ENCODE assay signal across 21 cellular contexts in the genomic region with DNA sequence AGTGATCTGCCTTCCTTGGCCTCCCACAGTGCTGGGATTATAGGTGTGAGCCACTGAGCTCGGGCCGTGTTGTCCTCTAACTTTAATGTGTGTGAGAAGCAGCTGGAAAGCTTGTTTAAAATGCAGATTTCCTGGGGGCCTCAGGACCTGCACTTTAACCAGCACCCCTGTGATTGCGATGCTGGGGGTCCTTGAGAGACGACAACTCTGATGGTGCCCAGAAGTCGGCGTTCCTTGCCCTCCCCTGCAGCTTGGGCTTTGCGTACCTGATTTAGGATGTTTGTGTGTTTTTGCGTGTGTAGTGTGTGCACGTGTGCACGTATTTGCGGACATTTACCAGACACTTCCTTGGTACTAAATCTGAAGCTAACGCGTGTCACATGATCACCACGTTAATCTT. TPM values are rescaled to one million over a fixed set of nuclear protein-coding genes. Genes with fewer than 3 reads are reported as not detected.
DNase-seq lines count a peak whose midpoint lies in the region; ATAC-seq, FAIRE-seq and TF ChIP-seq lines count a peak whose summit lies in the region.
"Had no signal": no experiment of that assay in that cellular context is flagged by ENCODE, and none has a peak within 500 bp of the region (broad histone marks: within the 10 kb centered on the region; RNA-seq: fewer than 3 reads in every experiment).

No MANE protein-coding gene starts in this region.

- POLR2A ChIA-PET in HepG2 (lab: Yijun Ruan, JAX): interaction anchor here (1.7 to 1.8 kb wide), 2 partner anchors 10 to 14 kb away, joined by 9 to 29 read pairs; no protein-coding TSS in a partner anchor

- TF ChIP-seq POLR2A in Peyer's patch (IDR thresholded peaks at IDR 0.05): no peak
- no peak for TF ChIP-seq POLR2A in HepG2 (IDR thresholded peaks at IDR 0.05; ENCODE audit: insufficient read depth in 1 of 2, low read depth in 2 of 2, low read length in 2 of 2)

- H3K79me2 ChIP-seq in HepG2 (ENCODE audit: insufficient read depth, low read length): peaks cover 56% of the 10 kb centered on the region

- FAIRE-seq in HepG2 (lab: Jason Lieb, UNC): no peak
- FAIRE-seq: A204.1, G401.6, GM12891, GM19239, H1, RCC 7860 had no signal

- DNase-seq in Peyer's patch (no peak), HepG2 (ENCODE audit: low spot score) (no peak), T-helper 9 cell (no peak), GM20000 (ENCODE audit: low spot score) (no peak), AG20443 (ENCODE audit: low spot score) (no peak), superior temporal gyrus (ENCODE audit: extremely low spot score) (no peak)
- DNase-seq: DMS79, HFFc6, Karpas-422, NCI-H1105 treated with DMSO at 0.1 percent for 48 hours, NCI-H1930, NCI-H2171 treated with DMSO at 0.1 percent for 48 hours, SIG-M5 had no signal

- TF ChIP-seq RAD21 in HepG2 (CRISPR knock-in tag; IDR thresholded peaks at IDR 0.05): no peak

- CTCF ChIA-PET in HepG2 (lab: Yijun Ruan, JAX; ENCODE audit: low intra/inter-chr PET ratio, low total read pairs): no interaction called here

- H4K20me1 ChIP-seq in HepG2 (ENCODE audit: insufficient read depth, low read length): no peaks in the 10 kb centered on the region

- peaks cover 0 to 37% (median 0%) of the 10 kb centered on the region in 3 donors for H3K36me3 ChIP-seq in Peyer's patch
- peaks cover 3 to 49% of the 10 kb centered on the region in 2 experiments; a peak in 4 of 5 replicates for H3K36me3 ChIP-seq in HepG2 (replicated peaks in 1 of 2; ENCODE audit: control insufficient read depth in 1 of 2, insufficient read depth in 2 of 2, low read length in 2 of 2)

- TF ChIP-seq CTCF in 22Rv1 (IDR thresholded peaks at IDR 0.05): no peak
- no peak for TF ChIP-seq CTCF in Peyer's patch (IDR thresholded peaks at IDR 0.05)
- no peak for TF ChIP-seq CTCF in HepG2 (CRISPR knock-in tag; IDR thresholded peaks at IDR 0.05)
- no peak for TF ChIP-seq CTCF in GM20000 (IDR thresholded peaks at IDR 0.05; ENCODE audit: extremely low read depth, missing control alignments)

- peak overlapping the region; percentile 95 for H3K27ac ChIP-seq in 22Rv1
- H3K27ac ChIP-seq in Peyer's patch: peak overlapping the region; percentile 65 to 90 (median 72)
- peak overlapping the region; percentile 96 for H3K27ac ChIP-seq in HepG2 (ENCODE audit: extremely low read length, insufficient read depth, low read length)

- peak overlapping the region; percentile 40; the same call in 1 of the 2 replicates for H3K4me2 ChIP-seq in HepG2 (ENCODE audit: low read depth, low read length)

- no TSS peak for BruUV-seq in HepG2 (replicated peaks; lab: Mats Ljungman, UMichigan)

- H3K27me3 ChIP-seq in Peyer's patch (no peaks in the 10 kb centered on the region), HepG2 (ENCODE audit: control insufficient read depth in 1 of 2, insufficient read depth in 2 of 2, low read length in 2 of 2) (no peaks in the 10 kb centered on the region)

- no peaks in the 10 kb centered on the region for H3K27me3 Mint-ChIP-seq in stimulated activated memory B cell treated with anti-CD40 and anti-IgM and Interleukin-4, amounts not matched to agents 10 μg/mL and 1 μg/mL and 100 μg/mL, for 72 hours

- peak overlapping the region; percentile 92 for H3K27ac Mint-ChIP-seq in stimulated activated memory B cell treated with anti-CD40 and anti-IgM and Interleukin-4, amounts not matched to agents 10 μg/mL and 1 μg/mL and 100 μg/mL, for 72 hours

- H3K9me3 ChIP-seq in Peyer's patch (no peaks in the 10 kb centered on the region), HepG2 (ENCODE audit: low read length) (no peaks in the 10 kb centered on the region)

- H3K36me3 Mint-ChIP-seq in stimulated activated memory B cell treated with anti-CD40 and anti-IgM and Interleukin-4, amounts not matched to agents 10 μg/mL and 1 μg/mL and 100 μg/mL, for 72 hours: peaks cover 56% of the 10 kb centered on the region

- H3K9ac ChIP-seq in HepG2 (ENCODE audit: insufficient read depth, low read depth, low read length): peak overlapping the region; percentile 36; the same call in 1 of the 2 replicates

- H3K4me1 ChIP-seq in Peyer's patch: peaks cover 0 to 42% (median 9%) of the 10 kb centered on the region in 4 donors
- H3K4me1 ChIP-seq in HepG2 (ENCODE audit: insufficient read depth, low read length): peaks cover 74% of the 10 kb centered on the region

- WGBS in HepG2 (ENCODE audit: low lambda C conversion rate): 94% methylated on average over 8 of the region's 14 CpGs

- in situ Hi-C loops in HepG2 (cut with HindIII; ENCODE audit: extremely low pct_ligation_motif_present, low pct_unique_long_range_greater_than_20kb): no loop called here

- H2AFZ ChIP-seq in HepG2 (ENCODE audit: low read length): no peak overlapping the region

- no peak for ATAC-seq in HepG2
- no peak for ATAC-seq in stimulated activated memory B cell treated with anti-CD40 and anti-IgM and Interleukin-4, amounts not matched to agents 10 μg/mL and 1 μg/mL and 100 μg/mL, for 72 hours

- intact Hi-C loops in HepG2 (cut with micrococcal nuclease; ENCODE audit: unreplicated experiment): no loop called here

- H3K4me1 Mint-ChIP-seq in stimulated activated memory B cell treated with anti-CD40 and anti-IgM and Interleukin-4, amounts not matched to agents 10 μg/mL and 1 μg/mL and 100 μg/mL, for 72 hours: peaks cover 63% of the 10 kb centered on the region

- no peak overlapping the region for H3K4me3 ChIP-seq in Peyer's patch
- no peak overlapping the region for H3K4me3 ChIP-seq in HepG2 (replicated peaks in 1 of 3; ENCODE audit: insufficient read depth in 1 of 3, low read depth in 2 of 3, low read length in 3 of 3)

- no peak overlapping the region for H3K4me3 Mint-ChIP-seq in stimulated activated memory B cell treated with anti-CD40 and anti-IgM and Interleukin-4, amounts not matched to agents 10 μg/mL and 1 μg/mL and 100 μg/mL, for 72 hours
- H3K4me3 Mint-ChIP-seq: HFFc6 had no signal

- TF ChIP-seq EP300 in HepG2 (IDR thresholded peaks at IDR 0.05; ENCODE audit: low read depth in 2 of 2, low read length in 2 of 2) (no peak), HepG2 (CRISPR knock-in tag; IDR thresholded peaks at IDR 0.05; ENCODE audit: borderline replicate concordance) (no peak)

- H3K9me3 Mint-ChIP-seq in stimulated activated memory B cell treated with anti-CD40 and anti-IgM and Interleukin-4, amounts not matched to agents 10 μg/mL and 1 μg/mL and 100 μg/mL, for 72 hours: no peaks in the 10 kb centered on the region
- H3K9me3 Mint-ChIP-seq: HFFc6 had no signal

TF ChIP-seq in HepG2, 621 proteins besides CTCF, POLR2A, EP300 and RAD21:
- TF ChIP-seq ZFX (CRISPR knock-in tag; IDR thresholded peaks at IDR 0.05; ENCODE audit: low read depth) (no peak), ZBTB38 (CRISPR knock-in tag; IDR thresholded peaks at IDR 0.05) (peak; percentile 71)
TF ChIP-seq in HepG2: peak in this region for 1.

RNA-seq across cellular contexts. Expression of gene IFNGR2, which starts 10.9 kb away (rescaled TPM):
- total RNA-seq in Peyer's patch (10 to 100 TPM; 53.7 to 96.3 (median 67.6) TPM), HepG2 (2016; rRNA removed; fragmentation: Illumina TruSeq; extraction: Trizol) (50.3 and 61.3 TPM in 2 replicates)
- 140 and 148 TPM in 2 replicates for total RNA-seq in HepG2 (2016; cell fraction: cytosol; rRNA removed; fragmentation: Illumina TruSeq; extraction: Trizol; ENCODE audit: low read depth)
- 49.5 and 63.1 TPM in 2 replicates for total RNA-seq in HepG2 (2016; cell fraction: insoluble cytoplasmic fraction; rRNA removed; fragmentation: Illumina TruSeq; extraction: Trizol)
- total RNA-seq in HepG2 (2016; cell fraction: membrane; rRNA removed; fragmentation: Illumina TruSeq; extraction: Trizol): 200 and 205 TPM in 2 replicates
- 31.5 and 38.1 TPM in 2 replicates for total RNA-seq in HepG2 (2016; cell fraction: nucleus; rRNA removed; fragmentation: Illumina TruSeq; extraction: Trizol)
- 107 and 117 TPM in 2 replicates for polyA plus RNA-seq in HepG2 (2011; rRNA removed)
- 81.1 and 96.5 TPM in 2 replicates for polyA plus RNA-seq in HepG2 (2011; cell fraction: cytosol; rRNA removed)
- 29.9 and 35.2 TPM in 2 replicates for polyA plus RNA-seq in HepG2 (2011; cell fraction: nucleus; rRNA removed)
- 58.6 and 61.4 TPM in 2 replicates for polyA plus RNA-seq in HepG2 (2012)
- polyA plus RNA-seq in HepG2 (2016; cell fraction: cytosol; fragmentation: Illumina TruSeq; extraction: Trizol; ENCODE audit: low read depth): 168 and 186 TPM in 2 replicates
- 61.0 and 68.1 TPM in 2 replicates for polyA plus RNA-seq in HepG2 (2016; cell fraction: insoluble cytoplasmic fraction; fragmentation: Illumina TruSeq; extraction: Trizol; ENCODE audit: low read depth)
- polyA plus RNA-seq in HepG2 (2016; cell fraction: membrane; fragmentation: Illumina TruSeq; extraction: Trizol; ENCODE audit: low read depth): 212 and 216 TPM in 2 replicates
- 64.8 and 65.1 TPM in 2 replicates for polyA plus RNA-seq in HepG2 (2016; cell fraction: nucleus; fragmentation: Illumina TruSeq; extraction: Trizol; ENCODE audit: insufficient read depth, low read depth)
- 86.4 and 152 TPM in 2 replicates for polyA minus RNA-seq in HepG2 (2011; rRNA and poly(A)+ RNA removed; ENCODE audit: low replicate concordance)
- polyA minus RNA-seq in HepG2 (2011; cell fraction: cytosol; rRNA and poly(A)+ RNA removed): 57.1 and 57.5 TPM in 2 replicates
- 23.6 and 27.8 TPM in 2 replicates for polyA minus RNA-seq in HepG2 (2011; cell fraction: nucleus; rRNA and poly(A)+ RNA removed)
